ENCODE assay signal across 1 cellular context in the genomic region with DNA sequence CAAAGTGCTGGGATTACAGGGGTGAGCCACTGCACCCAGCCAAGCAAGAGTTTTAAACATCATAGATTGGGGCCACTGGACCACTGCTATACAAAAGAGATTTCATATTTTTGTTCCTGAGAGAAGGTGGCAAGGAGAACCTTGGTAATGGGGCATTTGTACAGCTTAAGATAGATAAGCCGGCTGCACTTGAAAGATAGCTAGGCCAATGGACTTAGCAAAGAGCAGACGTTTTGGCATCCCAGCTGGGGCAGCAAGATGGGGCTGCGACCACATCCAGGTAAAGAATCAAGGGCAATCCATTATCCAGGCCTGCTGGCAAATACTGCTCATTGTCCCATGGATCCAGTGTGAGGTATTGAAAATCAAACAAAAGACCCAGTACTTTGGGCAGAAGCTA.
TF ChIP-seq lines count a peak whose summit lies in the region.

No MANE protein-coding gene starts in this region.

TF ChIP-seq in K562, 482 proteins besides CTCF, POLR2A, EP300 and RAD21 (continued from another document):
- TF ChIP-seq THAP12 (CRISPR knock-in tag; IDR thresholded peaks at IDR 0.05) (no peak), MEIS2 (IDR thresholded peaks at IDR 0.05; ENCODE audit: partially characterized antibody) (peak; percentile 20), ZNF12 (CRISPR knock-in tag; IDR thresholded peaks at IDR 0.05) (no peak), RFX1 (IDR thresholded peaks at IDR 0.05) (no peak), SMARCC2 (IDR thresholded peaks at IDR 0.05; ENCODE audit: low read depth) (no peak)
TF ChIP-seq in K562: peak in this region for 29.
